In genomic region chr4:79906996-79907395, GRCh38 we compare ENCODE assay signal across 15 cellular contexts.
"Had no signal": no experiment of that assay in that cellular context is flagged by ENCODE, and none has a peak within 500 bp of the region (broad histone marks: within the 10 kb centered on the region; RNA-seq: fewer than 3 reads in every experiment).

No MANE protein-coding gene starts in this region.

- H3K4me1 ChIP-seq: heart left ventricle, pancreas, suprapubic skin had no signal

- H3K27me3 ChIP-seq: cardiac muscle cell, heart left ventricle, pancreas, suprapubic skin had no signal

- H3K27ac ChIP-seq: cardiac muscle cell, epithelial cell of prostate, heart left ventricle, pancreas, suprapubic skin, VCaP had no signal

- DNase-seq: activated CD4-positive, alpha-beta T cell treated with anti-CD3 and anti-CD28 coated beads for 1 hour; activated CD4-positive, alpha-beta T cell treated with anti-CD3 and anti-CD28 coated beads, Interleukin-2, amount 50 U/mL, for 48 hours; activated CD8-positive, alpha-beta memory T cell treated with anti-CD3 and anti-CD28 coated beads, Interleukin-2, amount 10 ng/mL, durations not matched to agents 7 days and 5 days; activated naive CD4-positive, alpha-beta T cell treated with anti-CD3 and anti-CD28 coated beads, Interleukin-2, amount 10 ng/mL, durations not matched to agents 7 days and 5 days; activated T-cell treated with anti-CD3 and anti-CD28 coated beads, Interleukin-2, amount 50 U/mL, for 1 hour; heart left ventricle; left colon; pancreas; trophoblast cell had no signal

- ATAC-seq: activated CD8-positive, alpha-beta memory T cell treated with anti-CD3 and anti-CD28 coated beads, Interleukin-2, amount 10 ng/mL, durations not matched to agents 7 days and 5 days; heart left ventricle; left colon; pancreas; sciatic nerve had no signal

- H3K4me3 ChIP-seq: cardiac muscle cell, heart left ventricle, lung, pancreas, suprapubic skin had no signal

- H3K9me3 ChIP-seq: heart left ventricle, pancreas, suprapubic skin had no signal
